ENCODE assay signal across 14 cellular contexts in the genomic region with DNA sequence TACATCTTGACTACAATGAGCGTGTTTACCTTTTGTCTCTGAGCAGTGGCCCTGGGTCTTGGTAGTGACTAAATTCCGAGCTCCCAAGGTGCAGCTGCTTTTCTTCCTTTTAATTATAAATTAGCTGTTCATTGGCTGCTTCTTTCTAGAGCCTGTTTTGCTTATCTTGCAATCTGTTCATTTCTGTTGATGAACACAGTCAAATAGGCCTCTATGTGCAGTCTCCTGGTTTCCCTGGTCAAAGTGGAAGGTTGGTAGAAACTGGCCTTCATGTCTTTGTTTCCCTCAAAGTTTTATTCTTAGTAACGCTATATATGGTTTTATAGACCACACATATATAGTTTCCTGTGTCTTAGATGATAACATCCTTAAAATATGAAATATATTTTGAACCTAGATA.
DNase-seq lines count a peak whose midpoint lies in the region; ATAC-seq and TF ChIP-seq lines count a peak whose summit lies in the region.
"Had no signal": no experiment of that assay in that cellular context is flagged by ENCODE, and none has a peak within 500 bp of the region (broad histone marks: within the 10 kb centered on the region; RNA-seq: fewer than 3 reads in every experiment).

No MANE protein-coding gene starts in this region.

- H3K4me1 Mint-ChIP-seq in activated naive CD4-positive, alpha-beta T cell treated with anti-CD3 and anti-CD28 coated beads, Interleukin-2, amount 10 ng/mL, durations not matched to agents 7 days and 5 days = peaks cover 68% of the 10 kb centered on the region
- H3K4me1 Mint-ChIP-seq in dendritic cell treated with granulocyte-macrophage colony-stimulating factor and Interleukin-4, amounts not matched to agents 40 ng/mL and 50 ng/mL, for 4 days (ENCODE audit: low read depth) = peaks cover 34% of the 10 kb centered on the region
- peaks cover 75% of the 10 kb centered on the region for H3K4me1 Mint-ChIP-seq in stimulated activated naive CD8-positive, alpha-beta T cell treated with anti-CD3 and anti-CD28 coated beads, Interleukin-15, amount 100 ng/mL, for 72 hours

- H3K36me3 ChIP-seq in PC-3 (ENCODE audit: low read depth, low read length) = no peaks in the 10 kb centered on the region

- no peak for TF ChIP-seq CTCF in PC-3 (conservative IDR thresholded peaks at IDR 0.05; ENCODE audit: low read depth, low read length)

- peak overlapping the region; percentile 25 for H3K27ac Mint-ChIP-seq in activated naive CD4-positive, alpha-beta T cell treated with anti-CD3 and anti-CD28 coated beads, Interleukin-2, amount 10 ng/mL, durations not matched to agents 7 days and 5 days
- H3K27ac Mint-ChIP-seq in dendritic cell treated with granulocyte-macrophage colony-stimulating factor and Interleukin-4, amounts not matched to agents 40 ng/mL and 50 ng/mL, for 4 days = peak overlapping the region; percentile 54
- peak overlapping the region in 1 of 2 donors; percentile 73 for H3K27ac Mint-ChIP-seq in stimulated activated naive CD8-positive, alpha-beta T cell treated with anti-CD3 and anti-CD28 coated beads, Interleukin-15, amount 100 ng/mL, for 72 hours

- POLR2A ChIA-PET in PC-3 (lab: Charles Lee; ENCODE audit: unreplicated experiment) = no interaction called here

- H2AFZ ChIP-seq in PC-3 (ENCODE audit: low read length) = no peak overlapping the region

- no peaks in the 10 kb centered on the region for H3K79me2 ChIP-seq in PC-3 (ENCODE audit: low read length)

- H3F3A ChIP-seq in PC-3 (ENCODE audit: low read length, unreplicated experiment) = no peaks in the 10 kb centered on the region

- BruUV-seq in PC-3 (replicated peaks; lab: Mats Ljungman, UMichigan) = no TSS peak

- no peak overlapping the region for H3K4me2 ChIP-seq in PC-3 (ENCODE audit: low read length)

- peaks cover 22% of the 10 kb centered on the region for H3K4me1 ChIP-seq in PC-3 (ENCODE audit: insufficient read depth, low read length)

- H3K27ac ChIP-seq in PC-3 (ENCODE audit: low read length) = peak overlapping the region; percentile 70

- no peak for ATAC-seq in PC-3
- ATAC-seq in stimulated activated naive CD8-positive, alpha-beta T cell treated with anti-CD3 and anti-CD28 coated beads, Interleukin-15, amount 100 ng/mL, for 72 hours = no peak

- H4K20me1 ChIP-seq in PC-3 (ENCODE audit: low read length) = no peaks in the 10 kb centered on the region

- DNase-seq in activated naive CD4-positive, alpha-beta T cell treated with anti-CD3 and anti-CD28 coated beads, Interleukin-2, amount 10 ng/mL, durations not matched to agents 7 days and 5 days = no peak
- DNase-seq in activated naive CD4-positive, alpha-beta T cell treated with anti-CD3 and anti-CD28 coated beads, Interleukin-2, amount 50 U/mL, for 16 hours = no peak
- DNase-seq in PC-3 = no peak
- peak in 1 of 2 donors; percentile 4 for DNase-seq in stimulated activated naive CD8-positive, alpha-beta T cell treated with anti-CD3 and anti-CD28 coated beads, Interleukin-15, amount 100 ng/mL, for 72 hours
- DNase-seq in stimulated activated CD4-positive, alpha-beta T cell treated with anti-CD3 and anti-CD28 coated beads, Interleukin-2, amount 100 ng/mL, for 48 hours = no peak
- DNase-seq in inferior parietal cortex (ENCODE audit: extremely low spot score) = no peak
- DNase-seq in DMS153 treated with DMSO at 0.1 percent for 48 hours (lab: John Stamatoyannopoulos, UW; ENCODE audit: unreplicated experiment) = no peak
- DNase-seq: cerebellar nuclear complex, Karpas-422, left cardiac atrium, NCI-H1417, retina, SHP77 had no signal

- H3K9me3 ChIP-seq in PC-3 (ENCODE audit: low read length) = no peaks in the 10 kb centered on the region

- peaks cover 58% of the 10 kb centered on the region for H3K36me3 Mint-ChIP-seq in activated naive CD4-positive, alpha-beta T cell treated with anti-CD3 and anti-CD28 coated beads, Interleukin-2, amount 10 ng/mL, durations not matched to agents 7 days and 5 days
- H3K36me3 Mint-ChIP-seq in dendritic cell treated with granulocyte-macrophage colony-stimulating factor and Interleukin-4, amounts not matched to agents 40 ng/mL and 50 ng/mL, for 4 days (ENCODE audit: low read depth) = peaks cover 74% of the 10 kb centered on the region

- H3K27me3 Mint-ChIP-seq in activated naive CD4-positive, alpha-beta T cell treated with anti-CD3 and anti-CD28 coated beads, Interleukin-2, amount 10 ng/mL, durations not matched to agents 7 days and 5 days = no peaks in the 10 kb centered on the region
- no peaks in the 10 kb centered on the region for H3K27me3 Mint-ChIP-seq in dendritic cell treated with granulocyte-macrophage colony-stimulating factor and Interleukin-4, amounts not matched to agents 40 ng/mL and 50 ng/mL, for 4 days
- no peaks in the 10 kb centered on the region for H3K27me3 Mint-ChIP-seq in stimulated activated naive CD8-positive, alpha-beta T cell treated with anti-CD3 and anti-CD28 coated beads, Interleukin-15, amount 100 ng/mL, for 72 hours

- H3K27me3 ChIP-seq in PC-3 (ENCODE audit: low read length) = no peaks in the 10 kb centered on the region

- H3K9me2 ChIP-seq in PC-3 (replicated peaks; ENCODE audit: low read length) = no peaks in the 10 kb centered on the region

- intact Hi-C loops in PC-3 (cut with micrococcal nuclease) = no loop called here
- intact Hi-C loops in dendritic cell treated with granulocyte-macrophage colony-stimulating factor and Interleukin-4, amounts not matched to agents 40 ng/mL and 50 ng/mL, for 4 days (cut with micrococcal nuclease) = no loop called here

- peaks cover 2% of the 10 kb centered on the region for H3K9me3 Mint-ChIP-seq in activated naive CD4-positive, alpha-beta T cell treated with anti-CD3 and anti-CD28 coated beads, Interleukin-2, amount 10 ng/mL, durations not matched to agents 7 days and 5 days
- H3K9me3 Mint-ChIP-seq in dendritic cell treated with granulocyte-macrophage colony-stimulating factor and Interleukin-4, amounts not matched to agents 40 ng/mL and 50 ng/mL, for 4 days = no peaks in the 10 kb centered on the region
- H3K9me3 Mint-ChIP-seq in stimulated activated naive CD8-positive, alpha-beta T cell treated with anti-CD3 and anti-CD28 coated beads, Interleukin-15, amount 100 ng/mL, for 72 hours = peaks cover 4 to 9% of the 10 kb centered on the region in 2 donors

- H3K4me3 Mint-ChIP-seq in activated naive CD4-positive, alpha-beta T cell treated with anti-CD3 and anti-CD28 coated beads, Interleukin-2, amount 10 ng/mL, durations not matched to agents 7 days and 5 days = no peak overlapping the region
- H3K4me3 Mint-ChIP-seq in dendritic cell treated with granulocyte-macrophage colony-stimulating factor and Interleukin-4, amounts not matched to agents 40 ng/mL and 50 ng/mL, for 4 days = no peak overlapping the region
- H3K4me3 Mint-ChIP-seq in stimulated activated naive CD8-positive, alpha-beta T cell treated with anti-CD3 and anti-CD28 coated beads, Interleukin-15, amount 100 ng/mL, for 72 hours = peak overlapping the region; percentile 2 to 11

- CTCF ChIA-PET in activated naive CD4-positive, alpha-beta T cell treated with anti-CD3 and anti-CD28 coated beads, Interleukin-2, amount 10 ng/mL, durations not matched to agents 7 days and 5 days (lab: Charles Lee) = no interaction called here
- CTCF ChIA-PET in PC-3 (lab: Charles Lee) = no interaction called here

- H3K4me3 ChIP-seq in PC-3 (ENCODE audit: low read length) = no peak overlapping the region

- H3K9ac ChIP-seq in PC-3 (ENCODE audit: low read length) = peak overlapping the region; percentile 26; the same call in 1 of the 2 replicates

Comparison
In these comparisons a context has a peak if more than half of its experiments do, and no peak if none do; other contexts are left out.
1. H3K4me3 Mint-ChIP-seq: peak in stimulated activated naive CD8-positive, alpha-beta T cell treated with anti-CD3 and anti-CD28 coated beads, Interleukin-15, amount 100 ng/mL, for 72 hours (2 of 2); none in activated naive CD4-positive, alpha-beta T cell treated with anti-CD3 and anti-CD28 coated beads, Interleukin-2, amount 10 ng/mL, durations not matched to agents 7 days and 5 days (single experiment) and dendritic cell treated with granulocyte-macrophage colony-stimulating factor and Interleukin-4, amounts not matched to agents 40 ng/mL and 50 ng/mL, for 4 days (single experiment).